15 cellular contexts compared by ENCODE assay signal in genomic region chr18:11613073-11613472, GRCh38. TPM values are rescaled to one million over a fixed set of nuclear protein-coding genes. Genes with fewer than 3 reads are reported as not detected.
"Had no signal": no experiment of that assay in that cellular context is flagged by ENCODE, and none has a peak within 500 bp of the region (broad histone marks: within the 10 kb centered on the region; RNA-seq: fewer than 3 reads in every experiment).

No MANE protein-coding gene starts in this region.

RNA-seq across cellular contexts. Expression of gene SLC35G4, which starts 3.7 kb away (rescaled TPM):
- total RNA-seq: activated B cell treated with CpG ODN at 0.5 μM for 24 hours; activated CD4-positive, alpha-beta memory T cell treated with anti-CD3 and anti-CD28 coated beads for 36 hours; activated CD4-positive, alpha-beta memory T cell treated with anti-CD3 and anti-CD28 coated beads, Interleukin-2, amount 10 ng/mL, durations not matched to agents 7 days and 5 days; activated CD4-positive, alpha-beta T cell treated with anti-CD3 and anti-CD28 coated beads for 36 hours; activated CD4-positive, alpha-beta T cell treated with anti-CD3 and anti-CD28 coated beads, Interleukin-2, amount 10 ng/mL, durations not matched to agents 24 days and 14 days; activated CD4-positive, alpha-beta T cell treated with anti-CD3 and anti-CD28 coated beads, Interleukin-2, amount 10 ng/mL, durations not matched to agents 7 days and 5 days; activated CD8-positive, alpha-beta memory T cell treated with anti-CD3 and anti-CD28 coated beads for 36 hours; activated CD8-positive, alpha-beta memory T cell treated with anti-CD3 and anti-CD28 coated beads, Interleukin-2, amount 10 ng/mL, durations not matched to agents 7 days and 5 days; activated CD8-positive, alpha-beta T cell treated with anti-CD3 and anti-CD28 coated beads for 36 hours; activated CD8-positive, alpha-beta T cell treated with anti-CD3 and anti-CD28 coated beads, Interleukin-2, amount 10 ng/mL, durations not matched to agents 7 days and 5 days; T-cell; T-helper 1 cell treated with Interleukin-12 subunit alpha and Interleukin-12 subunit beta and Interleukin-4 antibody, amounts not matched to agents 30 ng/mL and 1 ng/mL, for 36 hours; T-helper 17 cell; T-helper 2 cell treated with Interferon-gamma antibody and Interleukin-4, amounts not matched to agents 100 ng/mL and 5 ng/mL, for 36 hours; WTC11 had no signal
